24 cellular contexts compared by ENCODE assay signal in the genomic region with DNA sequence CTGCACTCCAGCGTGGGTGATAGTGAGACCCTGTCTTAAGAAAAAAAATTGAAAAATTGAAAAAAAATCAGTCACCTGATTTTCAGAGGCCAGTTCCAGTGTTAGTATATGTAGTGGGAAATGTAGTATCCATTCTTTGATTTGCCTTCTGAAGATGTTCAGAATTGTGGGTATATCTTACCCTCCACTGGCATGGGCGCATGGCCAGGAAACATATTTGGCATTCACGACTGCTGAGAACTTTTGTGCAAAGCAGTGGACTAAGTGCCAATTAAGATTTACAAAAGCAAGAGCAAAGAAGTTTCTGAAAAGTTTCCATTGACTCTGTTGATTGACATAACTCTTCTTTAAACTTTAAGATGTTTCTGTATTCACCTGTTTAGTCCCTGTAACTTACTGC. TPM values are rescaled to one million over a fixed set of nuclear protein-coding genes. Genes with fewer than 3 reads are reported as not detected.
"Had no signal": no experiment of that assay in that cellular context is flagged by ENCODE, and none has a peak within 500 bp of the region (broad histone marks: within the 10 kb centered on the region; RNA-seq: fewer than 3 reads in every experiment).

No MANE protein-coding gene starts in this region.

- DNase-seq: activated B cell treated with CpG ODN at 0.5 μM for 24 hours; activated CD4-positive, alpha-beta T cell treated with anti-CD3 and anti-CD28 coated beads for 36 hours; activated CD4-positive, alpha-beta T cell treated with anti-CD3 and anti-CD28 coated beads, Interleukin-2, amount 50 U/mL, for 4 hours; activated CD8-positive, alpha-beta memory T cell treated with anti-CD3 and anti-CD28 coated beads for 24 hours; activated CD8-positive, alpha-beta memory T cell treated with anti-CD3 and anti-CD28 coated beads, Interleukin-2, amount 50 U/mL, for 4 hours; activated T-cell treated with anti-CD3 and anti-CD28 coated beads, Interleukin-2, amount 50 U/mL, for 24 hours; cerebellar nuclear complex; endodermal cell; esophagus squamous epithelium; head of caudate nucleus; natural killer cell; pancreas; sigmoid colon; stimulated activated CD4-positive, alpha-beta T cell treated with anti-CD3 and anti-CD28 coated beads, Interleukin-1b, Interleukin-23, amount 100 ng/mL, for 48 hours; substantia nigra; T1000; tibial artery had no signal

- H3K36me3 ChIP-seq: ascending aorta, esophagus squamous epithelium, gastroesophageal sphincter, neutrophil, pancreas, sigmoid colon, tibial artery had no signal

- H3K9me3 ChIP-seq: ascending aorta, esophagus squamous epithelium, gastroesophageal sphincter, neutrophil, pancreas, sigmoid colon, tibial artery had no signal

- H3K27me3 ChIP-seq: ascending aorta, esophagus squamous epithelium, gastroesophageal sphincter, neutrophil, pancreas, sigmoid colon, tibial artery had no signal

- H3K4me3 ChIP-seq: ascending aorta, coronary artery, esophagus squamous epithelium, gastroesophageal sphincter, pancreas, sigmoid colon, tibial artery had no signal

- H3K27ac ChIP-seq: ascending aorta, coronary artery, esophagus squamous epithelium, gastroesophageal sphincter, neutrophil, pancreas, sigmoid colon, tibial artery had no signal

- ATAC-seq: activated CD4-positive, alpha-beta T cell treated with anti-CD3 and anti-CD28 coated beads for 36 hours; activated naive CD4-positive, alpha-beta T cell treated with anti-CD3 and anti-CD28 coated beads, Interleukin-2, amount 50 U/mL, for 72 hours; activated T-helper 17 cell treated with anti-CD3 and anti-CD28 coated beads, Interleukin-2, amount 50 U/mL, for 72 hours; gastroesophageal sphincter; left lobe of liver; natural killer cell; pancreas had no signal

- H3K4me1 ChIP-seq: esophagus squamous epithelium, gastroesophageal sphincter, pancreas, sigmoid colon had no signal

RNA-seq across cellular contexts. Expression of a gene that starts 2.4 kb away (rescaled TPM):
- total RNA-seq: ascending aorta had no signal
